Comparison of ENCODE assay signal across 10 cellular contexts in genomic region chr9:122126340-122127333, GRCh38. TPM values are rescaled to one million over a fixed set of nuclear protein-coding genes. Genes with fewer than 3 reads are reported as not detected.
DNase-seq lines count a peak whose midpoint lies in the region; TF ChIP-seq lines count a peak whose summit lies in the region.
"Had no signal": no experiment of that assay in that cellular context is flagged by ENCODE, and none has a peak within 500 bp of the region (broad histone marks: within the 10 kb centered on the region; RNA-seq: fewer than 3 reads in every experiment).

No MANE protein-coding gene starts in this region.

- H3K36me3 Mint-ChIP-seq in T-helper 1 cell treated with Interleukin-12 subunit alpha and Interleukin-12 subunit beta and Interleukin-4 antibody, amounts not matched to agents 30 μg/mL and 1 μg/mL, for 36 hours (ENCODE audit: low read depth): no peaks in the 10 kb centered on the region
- H3K36me3 Mint-ChIP-seq in activated T-helper 2 cell treated with anti-CD3 and anti-CD28 coated beads, Interferon-gamma antibody, Interleukin-2, Interleukin-4, amounts not matched to agents 10 μg/mL and 5 μg/mL and 100 μg/mL, durations not matched to agents 14 hours and 24 hours and 36 hours (ENCODE audit: low read depth): no peaks in the 10 kb centered on the region

- intact Hi-C loops in activated T-helper 2 cell treated with anti-CD3 and anti-CD28 coated beads, Interferon-gamma antibody, Interleukin-2, Interleukin-4, amounts not matched to agents 10 μg/mL and 5 μg/mL and 100 μg/mL, durations not matched to agents 14 hours and 24 hours and 36 hours (cut with micrococcal nuclease): loop anchor here (2.0 kb wide), 1 partner anchor 32 kb away; the partner anchor contains the start of genes MORN5 and NDUFA8

- H3K9ac ChIP-seq in smooth muscle cell (ENCODE audit: low read depth): no peak overlapping the region

- peaks cover 7% of the 10 kb centered on the region for H3K4me1 Mint-ChIP-seq in T-helper 1 cell treated with Interleukin-12 subunit alpha and Interleukin-12 subunit beta and Interleukin-4 antibody, amounts not matched to agents 30 μg/mL and 1 μg/mL, for 36 hours (ENCODE audit: low read depth)
- peaks cover 7% of the 10 kb centered on the region for H3K4me1 Mint-ChIP-seq in activated T-helper 2 cell treated with anti-CD3 and anti-CD28 coated beads, Interferon-gamma antibody, Interleukin-2, Interleukin-4, amounts not matched to agents 10 μg/mL and 5 μg/mL and 100 μg/mL, durations not matched to agents 14 hours and 24 hours and 36 hours (ENCODE audit: low read depth)

- no peaks in the 10 kb centered on the region for H3K9me3 ChIP-seq in hepatocyte (ENCODE audit: low read depth)
- no peaks in the 10 kb centered on the region for H3K9me3 ChIP-seq in smooth muscle cell (replicated peaks; ENCODE audit: low read depth)

- peak overlapping the region; percentile 96 for H3K4me2 ChIP-seq in hepatocyte
- H3K4me2 ChIP-seq in smooth muscle cell: peak overlapping the region; percentile 93

- WGBS in hepatocyte (ENCODE audit: low lambda C conversion rate, missing lambda C conversion rate): 13% methylated on average over 55 of the region's 67 CpGs
- WGBS in smooth muscle cell (ENCODE audit: low lambda C conversion rate): 17% methylated on average over 61 of the region's 67 CpGs

- TF ChIP-seq CTCF in hepatocyte (IDR thresholded peaks at IDR 0.05; ENCODE audit: poor library complexity): peak; percentile 10
- TF ChIP-seq CTCF in smooth muscle cell (IDR thresholded peaks at IDR 0.05; ENCODE audit: borderline replicate concordance, insufficient read depth, poor library complexity, severe bottlenecking): peak; percentile 6

- DNase-seq in T-helper 1 cell: no peak
- DNase-seq in activated T-helper 2 cell treated with anti-CD3 and anti-CD28 coated beads, Interferon-gamma antibody, Interleukin-2, Interleukin-4, amounts not matched to agents 10 μg/mL and 5 μg/mL and 100 μg/mL, durations not matched to agents 14 hours and 24 hours and 36 hours (ENCODE audit: low spot score): no peak
- peak; percentile 41 for DNase-seq in hepatocyte (ENCODE audit: low spot score)
- no peak for DNase-seq in smooth muscle cell (lab: John Stamatoyannopoulos, UW; ENCODE audit: unreplicated experiment)
- DNase-seq in NCI-H1930 (lab: John Stamatoyannopoulos, UW): no peak
- no peak for DNase-seq in HT-29 (ENCODE audit: low spot score)
- no peak for DNase-seq in H4 (ENCODE audit: low spot score)

- no peak overlapping the region for H3K27ac ChIP-seq in hepatocyte
- no peak overlapping the region for H3K27ac ChIP-seq in smooth muscle cell (ENCODE audit: low read depth)
- H3K27ac ChIP-seq: C4-2B had no signal

- H3K27ac Mint-ChIP-seq in T-helper 1 cell treated with Interleukin-12 subunit alpha and Interleukin-12 subunit beta and Interleukin-4 antibody, amounts not matched to agents 30 μg/mL and 1 μg/mL, for 36 hours: no peak overlapping the region
- H3K27ac Mint-ChIP-seq in activated T-helper 2 cell treated with anti-CD3 and anti-CD28 coated beads, Interferon-gamma antibody, Interleukin-2, Interleukin-4, amounts not matched to agents 10 μg/mL and 5 μg/mL and 100 μg/mL, durations not matched to agents 14 hours and 24 hours and 36 hours: no peak overlapping the region

- peak overlapping the region; percentile 41 for H3K4me3 ChIP-seq in hepatocyte
- H3K4me3 ChIP-seq in smooth muscle cell: peak overlapping the region; percentile 49

- no peaks in the 10 kb centered on the region for H3K79me2 ChIP-seq in hepatocyte
- H3K79me2 ChIP-seq in smooth muscle cell (ENCODE audit: low read depth): no peaks in the 10 kb centered on the region

- peak overlapping the region; percentile 57 for H2AFZ ChIP-seq in hepatocyte
- H2AFZ ChIP-seq in smooth muscle cell (ENCODE audit: low read depth): peak overlapping the region; percentile 61

- H3K27me3 Mint-ChIP-seq in T-helper 1 cell treated with Interleukin-12 subunit alpha and Interleukin-12 subunit beta and Interleukin-4 antibody, amounts not matched to agents 30 μg/mL and 1 μg/mL, for 36 hours (ENCODE audit: low read depth): peaks cover 45% of the 10 kb centered on the region
- peaks cover 33% of the 10 kb centered on the region for H3K27me3 Mint-ChIP-seq in activated T-helper 2 cell treated with anti-CD3 and anti-CD28 coated beads, Interferon-gamma antibody, Interleukin-2, Interleukin-4, amounts not matched to agents 10 μg/mL and 5 μg/mL and 100 μg/mL, durations not matched to agents 14 hours and 24 hours and 36 hours (ENCODE audit: low read depth)

- H3K9me2 ChIP-seq in hepatocyte (replicated peaks; ENCODE audit: insufficient read depth): no peaks in the 10 kb centered on the region

- H3K9me3 Mint-ChIP-seq in T-helper 1 cell treated with Interleukin-12 subunit alpha and Interleukin-12 subunit beta and Interleukin-4 antibody, amounts not matched to agents 30 μg/mL and 1 μg/mL, for 36 hours: no peaks in the 10 kb centered on the region
- H3K9me3 Mint-ChIP-seq in activated T-helper 2 cell treated with anti-CD3 and anti-CD28 coated beads, Interferon-gamma antibody, Interleukin-2, Interleukin-4, amounts not matched to agents 10 μg/mL and 5 μg/mL and 100 μg/mL, durations not matched to agents 14 hours and 24 hours and 36 hours: no peaks in the 10 kb centered on the region

- H3K4me1 ChIP-seq in hepatocyte (ENCODE audit: insufficient read depth): peaks cover 12% of the 10 kb centered on the region
- H3K4me1 ChIP-seq in smooth muscle cell (ENCODE audit: low read depth): peaks cover 11% of the 10 kb centered on the region

- H3K36me3 ChIP-seq in hepatocyte (replicated peaks; ENCODE audit: insufficient read depth, low read depth): no peaks in the 10 kb centered on the region
- H3K36me3 ChIP-seq in smooth muscle cell (ENCODE audit: low read depth): no peaks in the 10 kb centered on the region

- no peaks in the 10 kb centered on the region for H3F3A ChIP-seq in smooth muscle cell (ENCODE audit: low read depth)

- peak overlapping the region; percentile 60 for H3K4me3 Mint-ChIP-seq in T-helper 1 cell treated with Interleukin-12 subunit alpha and Interleukin-12 subunit beta and Interleukin-4 antibody, amounts not matched to agents 30 μg/mL and 1 μg/mL, for 36 hours
- peak overlapping the region; percentile 9 for H3K4me3 Mint-ChIP-seq in activated T-helper 2 cell treated with anti-CD3 and anti-CD28 coated beads, Interferon-gamma antibody, Interleukin-2, Interleukin-4, amounts not matched to agents 10 μg/mL and 5 μg/mL and 100 μg/mL, durations not matched to agents 14 hours and 24 hours and 36 hours (ENCODE audit: low read depth)

- H3K27me3 ChIP-seq in hepatocyte: peaks cover 37% of the 10 kb centered on the region
- H3K27me3 ChIP-seq in smooth muscle cell (ENCODE audit: low read depth): peaks cover 9% of the 10 kb centered on the region

- H4K20me1 ChIP-seq in hepatocyte (ENCODE audit: insufficient read depth, poor library complexity, severe bottlenecking) (no peaks in the 10 kb centered on the region), smooth muscle cell (ENCODE audit: low read depth) (no peaks in the 10 kb centered on the region)

RNA-seq across cellular contexts. Expression of gene NDUFA8, which starts 32.9 kb away (rescaled TPM):
- 45.4 and 48.7 TPM in 2 replicates for total RNA-seq in activated T-helper 2 cell treated with anti-CD3 and anti-CD28 coated beads, Interferon-gamma antibody, Interleukin-2, Interleukin-4, amounts not matched to agents 10 μg/mL and 5 μg/mL and 100 μg/mL, durations not matched to agents 14 hours and 24 hours and 36 hours
- total RNA-seq in hepatocyte: 44.4 and 46.4 TPM in 2 replicates
- polyA plus RNA-seq in hepatocyte: 113 and 132 TPM in 2 replicates
- total RNA-seq in smooth muscle cell: 28.5 and 47.5 TPM in 2 replicates
- polyA plus RNA-seq in smooth muscle cell: 126 and 128 TPM in 2 replicates
- 28.1 and 28.5 TPM in 2 replicates for total RNA-seq in HT-29 (2014; rRNA removed; shearing (Covaris generic))
- total RNA-seq in H4 (2014; rRNA removed; shearing (Covaris generic)): 69.3 and 88.0 TPM in 2 replicates

RNA-seq across cellular contexts. Expression of gene MORN5, which starts 33.1 kb away (rescaled TPM):
- not detected in 2 replicates for total RNA-seq in activated T-helper 2 cell treated with anti-CD3 and anti-CD28 coated beads, Interferon-gamma antibody, Interleukin-2, Interleukin-4, amounts not matched to agents 10 μg/mL and 5 μg/mL and 100 μg/mL, durations not matched to agents 14 hours and 24 hours and 36 hours
- total RNA-seq in hepatocyte (not detected in 2 replicates), smooth muscle cell (not detected in 2 replicates)
- polyA plus RNA-seq in hepatocyte (0.95 TPM in 1 of 2 replicates, not detected in the other), smooth muscle cell (not detected in 2 replicates)
- not detected in 2 replicates for total RNA-seq in HT-29 (2014; rRNA removed; shearing (Covaris generic))
- total RNA-seq in H4 (2014; rRNA removed; shearing (Covaris generic)): not detected in 2 replicates
- total RNA-seq: endothelial cell of umbilical vein had no signal
- polyA plus RNA-seq: endothelial cell of umbilical vein had no signal

RNA-seq across cellular contexts. Expression of gene TTLL11, which starts 33.5 kb away (rescaled TPM):
- 2.2 and 2.4 TPM in 2 replicates for total RNA-seq in activated T-helper 2 cell treated with anti-CD3 and anti-CD28 coated beads, Interferon-gamma antibody, Interleukin-2, Interleukin-4, amounts not matched to agents 10 μg/mL and 5 μg/mL and 100 μg/mL, durations not matched to agents 14 hours and 24 hours and 36 hours
- total RNA-seq in hepatocyte (6.8 and 7.6 TPM in 2 replicates), smooth muscle cell (2.6 and 3.4 TPM in 2 replicates)
- polyA plus RNA-seq in hepatocyte (5.5 and 7.5 TPM in 2 replicates), smooth muscle cell (3.7 and 4.4 TPM in 2 replicates)
- total RNA-seq in HT-29 (2014; rRNA removed; shearing (Covaris generic)): 1.3 and 2.5 TPM in 2 replicates
- 1.2 and 2.0 TPM in 2 replicates for total RNA-seq in H4 (2014; rRNA removed; shearing (Covaris generic))
